In the genomic region with DNA sequence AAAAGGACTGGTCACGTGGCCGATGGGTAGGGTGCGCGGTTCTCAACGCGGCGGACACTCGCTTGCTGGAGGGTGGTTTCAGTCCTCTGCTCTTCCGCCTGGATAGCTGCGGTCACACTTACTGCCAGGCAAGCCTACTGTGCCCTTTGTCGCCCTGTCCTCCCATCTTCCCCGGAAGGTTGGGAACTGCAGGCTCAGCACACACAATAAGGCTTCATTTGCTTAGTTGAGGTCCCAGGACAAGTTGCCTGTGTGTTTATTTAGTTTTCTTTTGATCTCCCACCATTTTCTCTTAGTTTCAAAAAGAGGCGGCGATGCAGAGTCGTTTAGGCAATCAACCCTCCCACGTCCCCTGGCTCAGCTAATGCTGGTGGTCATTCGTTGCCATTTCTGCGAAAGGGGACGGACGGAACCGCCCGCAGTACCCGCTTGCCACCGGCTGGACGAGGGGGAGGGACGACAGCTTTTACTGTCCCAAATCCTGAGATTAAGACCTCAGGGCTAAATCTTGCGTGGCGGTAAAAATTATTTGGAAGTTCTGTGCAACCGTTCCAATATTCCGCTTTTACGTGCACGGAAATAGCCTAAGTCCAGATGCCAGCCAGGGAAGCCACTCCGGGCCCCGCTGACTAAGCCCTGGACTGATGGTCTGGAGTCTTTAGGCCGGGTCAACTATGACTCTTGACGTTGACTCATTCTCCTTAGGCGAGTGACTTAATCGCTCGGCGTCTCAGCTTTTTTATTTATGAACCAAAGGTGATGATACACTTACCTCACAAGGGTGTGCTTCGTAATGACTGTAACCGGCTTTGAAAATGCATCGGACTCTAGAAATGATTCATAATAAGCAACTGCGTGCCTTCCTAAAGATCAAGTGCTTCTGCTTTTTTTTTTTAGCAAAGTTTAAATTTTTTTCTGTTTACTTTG, we compare ENCODE assay signal across 8 cellular contexts. TPM values are rescaled to one million over a fixed set of nuclear protein-coding genes. Genes with fewer than 3 reads are reported as not detected.
DNase-seq lines count a peak whose midpoint lies in the region; ATAC-seq and TF ChIP-seq lines count a peak whose summit lies in the region.

No MANE protein-coding gene starts in this region.

- no peak for TF ChIP-seq EP300 in stomach (IDR thresholded peaks at IDR 0.05)

- H3K9me3 Mint-ChIP-seq in nephron = peaks cover 5% of the 10 kb centered on the region

- H3K4me3 Mint-ChIP-seq in nephron = peak overlapping the region; percentile 95 to 98 (median 98)

- peaks cover 0 to 9% (median 7%) of the 10 kb centered on the region in 4 donors for H3K36me3 ChIP-seq in stomach

- peaks cover 3% of the 10 kb centered on the region for H3K27me3 Mint-ChIP-seq in nephron (ENCODE audit: low read depth)

- H3K4me1 Mint-ChIP-seq in nephron = peaks cover 6% of the 10 kb centered on the region

- no peaks in the 10 kb centered on the region for H3K27me3 ChIP-seq in stomach

- TF ChIP-seq POLR2A in GM18526 (IDR thresholded peaks at IDR 0.05; ENCODE audit: extremely low read depth, insufficient read length) (peak; percentile 78), stomach (IDR thresholded peaks at IDR 0.05) (peak in 1 of 4 donors; percentile 45)

- TF ChIP-seq CTCF in nephron (IDR thresholded peaks at IDR 0.05; ENCODE audit: unreplicated experiment in 3 of 3) (no peak), stomach (IDR thresholded peaks at IDR 0.05) (peak in 1 of 7 experiments; percentile 27)

- H3K4me1 ChIP-seq in stomach = peaks cover 6 to 51% (median 19%) of the 10 kb centered on the region in 4 donors

- intact Hi-C loops in stomach (cut with DNase I; ENCODE audit: low total_unique reads) = no loop called here

- H3K27ac ChIP-seq in stomach = peak overlapping the region; percentile 93 to 97 (median 96)

- peak overlapping the region; percentile 90 to 100 (median 98) for H3K4me3 ChIP-seq in stomach

- ATAC-seq in HG03060 (IDR thresholded peaks at IDR 0.05; ENCODE audit: low read depth, unreplicated experiment) = peak; percentile 41

- H3K27ac Mint-ChIP-seq in nephron = peak overlapping the region; percentile 90 to 98 (median 97)

- 4 to 10% (median 6%) methylated on average over 42 to 44 of the region's 44 CpGs for WGBS in stomach, 5 donors

- H3K9me3 ChIP-seq in stomach = no peaks in the 10 kb centered on the region

- DNase-seq in A172 (ENCODE audit: low spot score) (peak; percentile 98), OCI-M2 (lab: John Stamatoyannopoulos, UW; ENCODE audit: unreplicated experiment) (peak; percentile 19), fibroblast of gingiva (ENCODE audit: low read depth) (peak; percentile 88), stomach (peak; percentile 71)
- DNase-seq in activated T-cell treated with anti-CD3 and anti-CD28 coated beads, Interleukin-2, amount 50 U/mL, for 48 hours = peak; percentile 73

- peaks cover 17% of the 10 kb centered on the region for H3K36me3 Mint-ChIP-seq in nephron (ENCODE audit: low read depth)

RNA-seq across cellular contexts. Expression of a gene that starts 0.7 kb away (rescaled TPM):
- 217 and 338 TPM in 2 replicates for total RNA-seq in A172 (2014; rRNA removed; shearing (Covaris generic))
- 100 to 1,000 TPM in 1 of 5 donors, 10 to 100 TPM in 3, 1 to 10 TPM in 1; 7.0 to 148 (median 52.4) TPM for total RNA-seq in stomach
- 10 to 100 TPM; 14.9 to 61.7 (median 54.5) TPM for polyA plus RNA-seq in stomach

Comparison
In these comparisons a context has a peak if more than half of its experiments do, and no peak if none do; other contexts are left out.
1. Peak in every context shown above with its lines: DNase-seq, ATAC-seq, H3K4me3 ChIP-seq and H3K27ac ChIP-seq.
2. DNase-seq: peak in every context shown above with its lines; median percentile 98 in A172; 88 in fibroblast of gingiva; 73 in activated T-cell treated with anti-CD3 and anti-CD28 coated beads, Interleukin-2, amount 50 U/mL, for 48 hours; 71 in stomach; 19 in OCI-M2.